In the genomic region with DNA sequence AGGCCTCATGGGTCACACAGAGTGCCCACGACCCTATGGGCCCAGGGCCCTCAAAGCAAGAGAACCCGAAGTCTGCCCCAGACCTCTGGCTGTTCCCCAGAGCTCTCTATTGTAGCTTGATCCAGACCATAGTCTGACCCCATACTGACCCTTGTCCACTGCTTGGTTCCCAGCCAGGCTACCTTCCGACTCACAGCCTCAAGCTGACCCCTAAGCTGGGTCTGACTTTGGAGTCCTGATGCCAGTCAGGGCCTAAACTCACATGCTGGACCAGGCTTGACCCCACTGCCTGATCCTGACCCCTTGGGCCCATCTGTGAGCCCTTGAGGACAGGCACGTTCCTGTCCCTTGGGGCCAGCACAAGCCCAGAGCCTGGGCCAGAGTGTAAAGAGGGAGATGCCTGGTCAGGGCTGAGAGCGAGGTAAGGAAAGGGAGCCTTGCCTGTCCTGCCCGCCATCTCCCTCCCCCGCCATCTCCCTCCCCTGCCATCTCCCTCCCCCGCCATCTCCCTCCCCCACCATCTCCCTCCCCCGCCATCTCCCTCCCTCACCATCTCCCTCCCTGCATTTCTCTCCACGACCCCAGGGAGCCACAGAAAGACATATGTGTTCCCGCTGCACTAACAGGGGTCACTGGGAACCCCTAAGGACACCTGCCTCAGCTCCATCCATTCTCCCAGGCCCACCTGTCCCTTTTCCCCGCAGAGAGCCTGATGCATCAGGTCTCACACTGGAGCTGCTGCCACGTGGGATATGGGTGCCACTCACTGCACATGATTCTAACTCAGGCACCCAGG, we compare ENCODE assay signal across 3 cellular contexts.
TF ChIP-seq lines count a peak whose summit lies in the region.

No MANE protein-coding gene starts in this region.

TF ChIP-seq in liver, 16 proteins besides CTCF, POLR2A, EP300 and RAD21:
- TF ChIP-seq, protein P1, sequence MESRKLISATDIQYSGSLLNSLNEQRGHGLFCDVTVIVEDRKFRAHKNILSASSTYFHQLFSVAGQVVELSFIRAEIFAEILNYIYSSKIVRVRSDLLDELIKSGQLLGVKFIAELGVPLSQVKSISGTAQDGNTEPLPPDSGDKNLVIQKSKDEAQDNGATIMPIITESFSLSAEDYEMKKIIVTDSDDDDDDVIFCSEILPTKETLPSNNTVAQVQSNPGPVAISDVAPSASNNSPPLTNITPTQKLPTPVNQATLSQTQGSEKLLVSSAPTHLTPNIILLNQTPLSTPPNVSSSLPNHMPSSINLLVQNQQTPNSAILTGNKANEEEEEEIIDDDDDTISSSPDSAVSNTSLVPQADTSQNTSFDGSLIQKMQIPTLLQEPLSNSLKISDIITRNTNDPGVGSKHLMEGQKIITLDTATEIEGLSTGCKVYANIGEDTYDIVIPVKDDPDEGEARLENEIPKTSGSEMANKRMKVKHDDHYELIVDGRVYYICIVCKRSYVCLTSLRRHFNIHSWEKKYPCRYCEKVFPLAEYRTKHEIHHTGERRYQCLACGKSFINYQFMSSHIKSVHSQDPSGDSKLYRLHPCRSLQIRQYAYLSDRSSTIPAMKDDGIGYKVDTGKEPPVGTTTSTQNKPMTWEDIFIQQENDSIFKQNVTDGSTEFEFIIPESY (IDR thresholded peaks at IDR 0.05): no peak
- TF ChIP-seq EGR1 (IDR thresholded peaks at IDR 0.05; ENCODE audit: low read depth in 2 of 2) (no peak), SP1 (IDR thresholded peaks at IDR 0.05) (peak; percentile 49), HNF4G (IDR thresholded peaks at IDR 0.05) (no peak), GABPA (IDR thresholded peaks at IDR 0.05 in 1 of 2, conservative IDR thresholded peaks at IDR 0.05 in 1 of 2) (no peak), NR2F2 (IDR thresholded peaks at IDR 0.05) (peak; percentile 37), TAF1 (conservative IDR thresholded peaks at IDR 0.05) (no peak), JUND (IDR thresholded peaks at IDR 0.05) (no peak), FOXA2 (IDR thresholded peaks at IDR 0.05) (no peak), YY1 (IDR thresholded peaks at IDR 0.05) (no peak), FOXA1 (IDR thresholded peaks at IDR 0.05) (no peak), RXRA (IDR thresholded peaks at IDR 0.05) (peak; percentile 31 to 86), HNF4A (conservative IDR thresholded peaks at IDR 0.05) (peak in 1 of 2 donors; percentile 45)
- TF ChIP-seq, protein P2, sequence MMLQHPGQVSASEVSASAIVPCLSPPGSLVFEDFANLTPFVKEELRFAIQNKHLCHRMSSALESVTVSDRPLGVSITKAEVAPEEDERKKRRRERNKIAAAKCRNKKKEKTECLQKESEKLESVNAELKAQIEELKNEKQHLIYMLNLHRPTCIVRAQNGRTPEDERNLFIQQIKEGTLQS (IDR thresholded peaks at IDR 0.05): no peak
- TF ChIP-seq, protein P3, sequence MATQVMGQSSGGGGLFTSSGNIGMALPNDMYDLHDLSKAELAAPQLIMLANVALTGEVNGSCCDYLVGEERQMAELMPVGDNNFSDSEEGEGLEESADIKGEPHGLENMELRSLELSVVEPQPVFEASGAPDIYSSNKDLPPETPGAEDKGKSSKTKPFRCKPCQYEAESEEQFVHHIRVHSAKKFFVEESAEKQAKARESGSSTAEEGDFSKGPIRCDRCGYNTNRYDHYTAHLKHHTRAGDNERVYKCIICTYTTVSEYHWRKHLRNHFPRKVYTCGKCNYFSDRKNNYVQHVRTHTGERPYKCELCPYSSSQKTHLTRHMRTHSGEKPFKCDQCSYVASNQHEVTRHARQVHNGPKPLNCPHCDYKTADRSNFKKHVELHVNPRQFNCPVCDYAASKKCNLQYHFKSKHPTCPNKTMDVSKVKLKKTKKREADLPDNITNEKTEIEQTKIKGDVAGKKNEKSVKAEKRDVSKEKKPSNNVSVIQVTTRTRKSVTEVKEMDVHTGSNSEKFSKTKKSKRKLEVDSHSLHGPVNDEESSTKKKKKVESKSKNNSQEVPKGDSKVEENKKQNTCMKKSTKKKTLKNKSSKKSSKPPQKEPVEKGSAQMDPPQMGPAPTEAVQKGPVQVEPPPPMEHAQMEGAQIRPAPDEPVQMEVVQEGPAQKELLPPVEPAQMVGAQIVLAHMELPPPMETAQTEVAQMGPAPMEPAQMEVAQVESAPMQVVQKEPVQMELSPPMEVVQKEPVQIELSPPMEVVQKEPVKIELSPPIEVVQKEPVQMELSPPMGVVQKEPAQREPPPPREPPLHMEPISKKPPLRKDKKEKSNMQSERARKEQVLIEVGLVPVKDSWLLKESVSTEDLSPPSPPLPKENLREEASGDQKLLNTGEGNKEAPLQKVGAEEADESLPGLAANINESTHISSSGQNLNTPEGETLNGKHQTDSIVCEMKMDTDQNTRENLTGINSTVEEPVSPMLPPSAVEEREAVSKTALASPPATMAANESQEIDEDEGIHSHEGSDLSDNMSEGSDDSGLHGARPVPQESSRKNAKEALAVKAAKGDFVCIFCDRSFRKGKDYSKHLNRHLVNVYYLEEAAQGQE (IDR thresholded peaks at IDR 0.05): no peak
- TF ChIP-seq, protein P4, sequence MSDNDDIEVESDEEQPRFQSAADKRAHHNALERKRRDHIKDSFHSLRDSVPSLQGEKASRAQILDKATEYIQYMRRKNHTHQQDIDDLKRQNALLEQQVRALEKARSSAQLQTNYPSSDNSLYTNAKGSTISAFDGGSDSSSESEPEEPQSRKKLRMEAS (IDR thresholded peaks at IDR 0.05): no peak

TF ChIP-seq in HepG2, 621 proteins besides CTCF, POLR2A, EP300 and RAD21 (continues in another document):
- TF ChIP-seq, protein P5, sequence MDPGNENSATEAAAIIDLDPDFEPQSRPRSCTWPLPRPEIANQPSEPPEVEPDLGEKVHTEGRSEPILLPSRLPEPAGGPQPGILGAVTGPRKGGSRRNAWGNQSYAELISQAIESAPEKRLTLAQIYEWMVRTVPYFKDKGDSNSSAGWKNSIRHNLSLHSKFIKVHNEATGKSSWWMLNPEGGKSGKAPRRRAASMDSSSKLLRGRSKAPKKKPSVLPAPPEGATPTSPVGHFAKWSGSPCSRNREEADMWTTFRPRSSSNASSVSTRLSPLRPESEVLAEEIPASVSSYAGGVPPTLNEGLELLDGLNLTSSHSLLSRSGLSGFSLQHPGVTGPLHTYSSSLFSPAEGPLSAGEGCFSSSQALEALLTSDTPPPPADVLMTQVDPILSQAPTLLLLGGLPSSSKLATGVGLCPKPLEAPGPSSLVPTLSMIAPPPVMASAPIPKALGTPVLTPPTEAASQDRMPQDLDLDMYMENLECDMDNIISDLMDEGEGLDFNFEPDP (CRISPR knock-in tag; conservative IDR thresholded peaks at IDR 0.05): no peak
- TF ChIP-seq, protein P6, sequence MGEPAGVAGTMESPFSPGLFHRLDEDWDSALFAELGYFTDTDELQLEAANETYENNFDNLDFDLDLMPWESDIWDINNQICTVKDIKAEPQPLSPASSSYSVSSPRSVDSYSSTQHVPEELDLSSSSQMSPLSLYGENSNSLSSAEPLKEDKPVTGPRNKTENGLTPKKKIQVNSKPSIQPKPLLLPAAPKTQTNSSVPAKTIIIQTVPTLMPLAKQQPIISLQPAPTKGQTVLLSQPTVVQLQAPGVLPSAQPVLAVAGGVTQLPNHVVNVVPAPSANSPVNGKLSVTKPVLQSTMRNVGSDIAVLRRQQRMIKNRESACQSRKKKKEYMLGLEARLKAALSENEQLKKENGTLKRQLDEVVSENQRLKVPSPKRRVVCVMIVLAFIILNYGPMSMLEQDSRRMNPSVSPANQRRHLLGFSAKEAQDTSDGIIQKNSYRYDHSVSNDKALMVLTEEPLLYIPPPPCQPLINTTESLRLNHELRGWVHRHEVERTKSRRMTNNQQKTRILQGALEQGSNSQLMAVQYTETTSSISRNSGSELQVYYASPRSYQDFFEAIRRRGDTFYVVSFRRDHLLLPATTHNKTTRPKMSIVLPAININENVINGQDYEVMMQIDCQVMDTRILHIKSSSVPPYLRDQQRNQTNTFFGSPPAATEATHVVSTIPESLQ (CRISPR knock-in tag; conservative IDR thresholded peaks at IDR 0.05): no peak
- TF ChIP-seq JUN (CRISPR knock-in tag; IDR thresholded peaks at IDR 0.05): no peak
- no peak for TF ChIP-seq ZSCAN12 (CRISPR knock-in tag; IDR thresholded peaks at IDR 0.05)
- TF ChIP-seq ZMYM3 (CRISPR knock-in tag; IDR thresholded peaks at IDR 0.05): no peak
- TF ChIP-seq, protein P7, sequence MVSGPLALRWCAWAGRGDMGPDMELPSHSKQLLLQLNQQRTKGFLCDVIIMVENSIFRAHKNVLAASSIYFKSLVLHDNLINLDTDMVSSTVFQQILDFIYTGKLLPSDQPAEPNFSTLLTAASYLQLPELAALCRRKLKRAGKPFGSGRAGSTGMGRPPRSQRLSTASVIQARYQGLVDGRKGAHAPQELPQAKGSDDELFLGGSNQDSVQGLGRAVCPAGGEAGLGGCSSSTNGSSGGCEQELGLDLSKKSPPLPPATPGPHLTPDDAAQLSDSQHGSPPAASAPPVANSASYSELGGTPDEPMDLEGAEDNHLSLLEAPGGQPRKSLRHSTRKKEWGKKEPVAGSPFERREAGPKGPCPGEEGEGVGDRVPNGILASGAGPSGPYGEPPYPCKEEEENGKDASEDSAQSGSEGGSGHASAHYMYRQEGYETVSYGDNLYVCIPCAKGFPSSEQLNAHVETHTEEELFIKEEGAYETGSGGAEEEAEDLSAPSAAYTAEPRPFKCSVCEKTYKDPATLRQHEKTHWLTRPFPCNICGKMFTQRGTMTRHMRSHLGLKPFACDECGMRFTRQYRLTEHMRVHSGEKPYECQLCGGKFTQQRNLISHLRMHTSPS (CRISPR knock-in tag; IDR thresholded peaks at IDR 0.05; ENCODE audit: low read depth): no peak
- no peak for TF ChIP-seq ZFAT (CRISPR knock-in tag; conservative IDR thresholded peaks at IDR 0.05)
- TF ChIP-seq ARNTL (CRISPR knock-in tag; IDR thresholded peaks at IDR 0.05): no peak
- no peak for TF ChIP-seq ZNF788 (CRISPR knock-in tag; IDR thresholded peaks at IDR 0.05; ENCODE audit: borderline replicate concordance)
- TF ChIP-seq, protein P8, sequence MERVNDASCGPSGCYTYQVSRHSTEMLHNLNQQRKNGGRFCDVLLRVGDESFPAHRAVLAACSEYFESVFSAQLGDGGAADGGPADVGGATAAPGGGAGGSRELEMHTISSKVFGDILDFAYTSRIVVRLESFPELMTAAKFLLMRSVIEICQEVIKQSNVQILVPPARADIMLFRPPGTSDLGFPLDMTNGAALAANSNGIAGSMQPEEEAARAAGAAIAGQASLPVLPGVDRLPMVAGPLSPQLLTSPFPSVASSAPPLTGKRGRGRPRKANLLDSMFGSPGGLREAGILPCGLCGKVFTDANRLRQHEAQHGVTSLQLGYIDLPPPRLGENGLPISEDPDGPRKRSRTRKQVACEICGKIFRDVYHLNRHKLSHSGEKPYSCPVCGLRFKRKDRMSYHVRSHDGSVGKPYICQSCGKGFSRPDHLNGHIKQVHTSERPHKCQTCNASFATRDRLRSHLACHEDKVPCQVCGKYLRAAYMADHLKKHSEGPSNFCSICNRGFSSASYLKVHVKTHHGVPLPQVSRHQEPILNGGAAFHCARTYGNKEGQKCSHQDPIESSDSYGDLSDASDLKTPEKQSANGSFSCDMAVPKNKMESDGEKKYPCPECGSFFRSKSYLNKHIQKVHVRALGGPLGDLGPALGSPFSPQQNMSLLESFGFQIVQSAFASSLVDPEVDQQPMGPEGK (CRISPR knock-in tag; IDR thresholded peaks at IDR 0.05): no peak

TF ChIP-seq in WTC11, 78 proteins besides CTCF, POLR2A, EP300 and RAD21:
- TF ChIP-seq GRHL2 (CRISPR knock-in tag; IDR thresholded peaks at IDR 0.05; ENCODE audit: insufficient replicate concordance, severe bottlenecking) (no peak), TEAD1 (CRISPR knock-in tag; IDR thresholded peaks at IDR 0.05) (no peak)
